ENCODE assay signal across 14 cellular contexts in genomic region chr21:18249542-18250152, GRCh38. TPM values are rescaled to one million over a fixed set of nuclear protein-coding genes. Genes with fewer than 3 reads are reported as not detected.
DNase-seq lines count a peak whose midpoint lies in the region; ATAC-seq and TF ChIP-seq lines count a peak whose summit lies in the region.
"Had no signal": no experiment of that assay in that cellular context is flagged by ENCODE, and none has a peak within 500 bp of the region (broad histone marks: within the 10 kb centered on the region; RNA-seq: fewer than 3 reads in every experiment).

No MANE protein-coding gene starts in this region.

- no peaks in the 10 kb centered on the region for H3K79me2 ChIP-seq in mammary epithelial cell (ENCODE audit: insufficient read depth, low read length)

- H3K27me3 Mint-ChIP-seq in MCF 10A (ENCODE audit: insufficient read depth, unreplicated experiment), result no peaks in the 10 kb centered on the region

- in situ Hi-C loops in mammary epithelial cell (cut with MboI; ENCODE audit: low sequenced_read_pairs in 2 of 2), result no loop called here

- H3K27me3 ChIP-seq in mammary epithelial cell (ENCODE audit: insufficient read depth, low read length) (no peaks in the 10 kb centered on the region), uterus (peaks cover 0 to under 1% of the 10 kb centered on the region in 2 donors)
- H3K27me3 ChIP-seq: BLaER1 treated with 17β-estradiol and CSF1 and Interleukin-3, amounts not matched to agents 10 nM and 100 nM had no signal

- no peak overlapping the region for H2AFZ ChIP-seq in mammary epithelial cell (ENCODE audit: low read depth, low read length)

- H3K4me2 ChIP-seq in mammary epithelial cell (ENCODE audit: insufficient read depth, low read depth, low read length), result no peak overlapping the region
- H3K4me2 ChIP-seq: BLaER1 treated with 17β-estradiol and CSF1 and Interleukin-3, amounts not matched to agents 10 nM and 100 nM had no signal

- H3K36me3 Mint-ChIP-seq in MCF 10A (ENCODE audit: insufficient read depth, unreplicated experiment), result no peaks in the 10 kb centered on the region

- H3K9ac ChIP-seq in mammary epithelial cell (ENCODE audit: insufficient read depth, low read length), result no peak overlapping the region
- H3K9ac ChIP-seq: BLaER1 treated with 17β-estradiol and CSF1 and Interleukin-3, amounts not matched to agents 10 nM and 100 nM had no signal

- H3K9me3 Mint-ChIP-seq in MCF 10A (ENCODE audit: unreplicated experiment), result no peaks in the 10 kb centered on the region

- H3K4me1 Mint-ChIP-seq in MCF 10A (ENCODE audit: insufficient read depth, unreplicated experiment), result peaks cover 11% of the 10 kb centered on the region

- H3K4me1 ChIP-seq in mammary epithelial cell (ENCODE audit: insufficient read depth, low read length) (no peaks in the 10 kb centered on the region), uterus (peaks cover 0 to 4% of the 10 kb centered on the region in 2 donors)
- H3K4me1 ChIP-seq: BLaER1 treated with 17β-estradiol and CSF1 and Interleukin-3, amounts not matched to agents 10 nM and 100 nM had no signal

- H3K27ac Mint-ChIP-seq in MCF 10A (ENCODE audit: low read depth, unreplicated experiment), result no peak overlapping the region

- POLR2A ChIA-PET in MCF 10A (lab: Yijun Ruan, JAX), result no interaction called here

- no TSS peak for BruUV-seq in MCF 10A (replicated peaks; lab: Mats Ljungman, UMichigan)
- no TSS peak for BruUV-seq in mammary epithelial cell (replicated peaks; lab: Mats Ljungman, UMichigan)

- TF ChIP-seq POLR2A in uterus (IDR thresholded peaks at IDR 0.05), result no peak

- DNase-seq in MCF 10A (ENCODE audit: unreplicated experiment), result peak; percentile 8
- no peak for DNase-seq in mammary epithelial cell
- DNase-seq in NCI-H2171 treated with DMSO at 0.1 percent for 48 hours (lab: John Stamatoyannopoulos, UW), result peak; percentile 80
- DNase-seq in choroid plexus epithelial cell (ENCODE audit: low read depth), result no peak
- no peak for DNase-seq in OCI-M2 (lab: John Stamatoyannopoulos, UW; ENCODE audit: unreplicated experiment)
- no peak for DNase-seq in uterus
- DNase-seq: dermis blood vessel endothelial cell, GF-D8, NCI-H1436 treated with DMSO at 0.1 percent for 48 hours, right cardiac atrium had no signal

- dilution Hi-C loops in mammary epithelial cell (cut with HindIII; ENCODE audit: low sequenced_read_pairs), result no loop called here

- ATAC-seq in HG02623 (IDR thresholded peaks at IDR 0.05; ENCODE audit: unreplicated experiment) (no peak), HG02610 (IDR thresholded peaks at IDR 0.05; ENCODE audit: unreplicated experiment) (no peak)
- ATAC-seq: right cardiac atrium had no signal

- H3K9me3 ChIP-seq in mammary epithelial cell (replicated peaks; ENCODE audit: insufficient read depth, low read length) (peaks cover 8% of the 10 kb centered on the region), uterus (no peaks in the 10 kb centered on the region)

- H3K4me3 ChIP-seq in mammary epithelial cell (replicated peaks in 1 of 3; ENCODE audit: insufficient read depth in 1 of 3, low read depth in 2 of 3, low read length in 3 of 3) (no peak overlapping the region), choroid plexus epithelial cell (ENCODE audit: low read depth, low read length) (no peak overlapping the region), uterus (no peak overlapping the region)
- H3K4me3 ChIP-seq: BLaER1 treated with 17β-estradiol and CSF1 and Interleukin-3, amounts not matched to agents 10 nM and 100 nM had no signal

- H3K4me3 Mint-ChIP-seq in MCF 10A (ENCODE audit: unreplicated experiment), result no peak overlapping the region

- TF ChIP-seq CTCF in MCF 10A (IDR thresholded peaks at IDR 0.05; ENCODE audit: unreplicated experiment) (no peak), mammary epithelial cell (conservative IDR thresholded peaks at IDR 0.05 in 1 of 2, IDR thresholded peaks at IDR 0.05 in 1 of 2; ENCODE audit: extremely low read depth in 1 of 2, insufficient read depth in 1 of 2, low read depth in 1 of 2, low read length in 2 of 2) (no peak), choroid plexus epithelial cell (conservative IDR thresholded peaks at IDR 0.05; ENCODE audit: low read depth, low read length) (peak; percentile 14), uterus (IDR thresholded peaks at IDR 0.05) (no peak)

- CTCF ChIA-PET in MCF 10A (lab: Yijun Ruan, JAX), result interaction anchor here (0.8 to 1.0 kb wide), 2 partner anchors 209 to 324 kb away, joined by 3 to 4 read pairs; no protein-coding TSS in a partner anchor
- CTCF ChIA-PET in mammary epithelial cell (lab: Charles Lee; ENCODE audit: low non-redundant PET), result no interaction called here

- H3K36me3 ChIP-seq in mammary epithelial cell (ENCODE audit: insufficient read depth, low read length), result no peaks in the 10 kb centered on the region
- no peaks in the 10 kb centered on the region for H3K36me3 ChIP-seq in uterus
- H3K36me3 ChIP-seq: BLaER1 treated with 17β-estradiol and CSF1 and Interleukin-3, amounts not matched to agents 10 nM and 100 nM had no signal

- no peak overlapping the region for H3K27ac ChIP-seq in mammary epithelial cell (ENCODE audit: insufficient read depth, low read depth, low read length)
- no peak overlapping the region for H3K27ac ChIP-seq in uterus
- H3K27ac ChIP-seq: BLaER1 treated with 17β-estradiol and CSF1 and Interleukin-3, amounts not matched to agents 10 nM and 100 nM; RWPE1 had no signal

- intact Hi-C loops in MCF 10A (cut with micrococcal nuclease) (no loop called here), mammary epithelial cell (cut with micrococcal nuclease) (no loop called here), uterus (cut with DNase I; ENCODE audit: low total_unique reads) (no loop called here)

- WGBS in mammary epithelial cell (ENCODE audit: low coverage, missing lambda C conversion rate), result 4% methylated on average over 2 of the region's 2 CpGs

- H4K20me1 ChIP-seq in mammary epithelial cell (ENCODE audit: insufficient read depth, low read length), result no peaks in the 10 kb centered on the region
- H4K20me1 ChIP-seq: BLaER1 treated with 17β-estradiol and CSF1 and Interleukin-3, amounts not matched to agents 10 nM and 100 nM had no signal

RNA-seq across cellular contexts. Expression of gene CHODL, which starts 5.0 kb away (rescaled TPM):
- 0.19 TPM in 1 of 2 replicates, not detected in the other for total RNA-seq in MCF 10A (2022)
- under 1 TPM in 1 of 2 donors, not detected in 1; 0.17 TPM for total RNA-seq in mammary epithelial cell
- not detected for polyA plus RNA-seq in mammary epithelial cell
- not detected for polyA minus RNA-seq in mammary epithelial cell
- 10 to 100 TPM in 1 of 4 donors, 1 to 10 TPM in 1, under 1 TPM in 2; 0.24 to 69.8 (median 0.86) TPM for total RNA-seq in uterus
- total RNA-seq: dermis blood vessel endothelial cell had no signal

Comparison
In these comparisons a context has a peak if more than half of its experiments do, and no peak if none do; other contexts are left out.
1. DNase-seq: peak in MCF 10A (single experiment) and NCI-H2171 treated with DMSO at 0.1 percent for 48 hours (single experiment); none in mammary epithelial cell (single experiment), choroid plexus epithelial cell (single experiment), OCI-M2 (single experiment) and uterus (0 of 2).